In genomic region chr20:63009988-63010769, GRCh38 we compare ENCODE assay signal across 8 cellular contexts.
DNase-seq lines count a peak whose midpoint lies in the region; ATAC-seq lines count a peak whose summit lies in the region.

No MANE protein-coding gene starts in this region.

- DNase-seq in COLO829 (ENCODE audit: low spot score) (peak; percentile 54), Ammon's horn (ENCODE audit: low spot score) (no peak), KG1 (lab: John Stamatoyannopoulos, UW) (no peak)
- peak; percentile 66 for DNase-seq in effector CD8-positive, alpha-beta T cell (lab: John Stamatoyannopoulos, UW)
- DNase-seq in stimulated activated CD8-positive, alpha-beta memory T cell treated with anti-CD3 and anti-CD28 coated beads, Interleukin-15, amount 100 ng/mL, for 1 hour (ENCODE audit: low read depth) = peak; percentile 35

- peak; percentile 53 for ATAC-seq in GM19455 (IDR thresholded peaks at IDR 0.05; ENCODE audit: unreplicated experiment)
- ATAC-seq in HG03575 (IDR thresholded peaks at IDR 0.05; ENCODE audit: extremely low read depth, insufficient number of reproducible peaks, low FRiP score, unreplicated experiment) = peak; percentile 42
- peak; percentile 66 to 70 for ATAC-seq in activated CD4-positive, CD25-positive, alpha-beta regulatory T cell treated with anti-CD3 and anti-CD28 coated beads, Interleukin-2, amount 50 U/mL, for 24 hours

Comparison
In these comparisons a context has a peak if more than half of its experiments do, and no peak if none do; other contexts are left out.
1. DNase-seq: peak in COLO829 (single experiment), effector CD8-positive, alpha-beta T cell (single experiment) and stimulated activated CD8-positive, alpha-beta memory T cell treated with anti-CD3 and anti-CD28 coated beads, Interleukin-15, amount 100 ng/mL, for 1 hour (single experiment); none in Ammon's horn (single experiment) and KG1 (single experiment).
2. Peak in every context shown above with its lines, with median percentiles within 50 percentile points of each other: ATAC-seq.